Comparison of ENCODE assay signal across 1 cellular context in genomic region chr15:37995461-37996347, GRCh38.
TF ChIP-seq lines count a peak whose summit lies in the region.

No MANE protein-coding gene starts in this region.

TF ChIP-seq in GM23338, 12 proteins besides CTCF, POLR2A, EP300 and RAD21 (continued from another document):
- TF ChIP-seq, protein P1, sequence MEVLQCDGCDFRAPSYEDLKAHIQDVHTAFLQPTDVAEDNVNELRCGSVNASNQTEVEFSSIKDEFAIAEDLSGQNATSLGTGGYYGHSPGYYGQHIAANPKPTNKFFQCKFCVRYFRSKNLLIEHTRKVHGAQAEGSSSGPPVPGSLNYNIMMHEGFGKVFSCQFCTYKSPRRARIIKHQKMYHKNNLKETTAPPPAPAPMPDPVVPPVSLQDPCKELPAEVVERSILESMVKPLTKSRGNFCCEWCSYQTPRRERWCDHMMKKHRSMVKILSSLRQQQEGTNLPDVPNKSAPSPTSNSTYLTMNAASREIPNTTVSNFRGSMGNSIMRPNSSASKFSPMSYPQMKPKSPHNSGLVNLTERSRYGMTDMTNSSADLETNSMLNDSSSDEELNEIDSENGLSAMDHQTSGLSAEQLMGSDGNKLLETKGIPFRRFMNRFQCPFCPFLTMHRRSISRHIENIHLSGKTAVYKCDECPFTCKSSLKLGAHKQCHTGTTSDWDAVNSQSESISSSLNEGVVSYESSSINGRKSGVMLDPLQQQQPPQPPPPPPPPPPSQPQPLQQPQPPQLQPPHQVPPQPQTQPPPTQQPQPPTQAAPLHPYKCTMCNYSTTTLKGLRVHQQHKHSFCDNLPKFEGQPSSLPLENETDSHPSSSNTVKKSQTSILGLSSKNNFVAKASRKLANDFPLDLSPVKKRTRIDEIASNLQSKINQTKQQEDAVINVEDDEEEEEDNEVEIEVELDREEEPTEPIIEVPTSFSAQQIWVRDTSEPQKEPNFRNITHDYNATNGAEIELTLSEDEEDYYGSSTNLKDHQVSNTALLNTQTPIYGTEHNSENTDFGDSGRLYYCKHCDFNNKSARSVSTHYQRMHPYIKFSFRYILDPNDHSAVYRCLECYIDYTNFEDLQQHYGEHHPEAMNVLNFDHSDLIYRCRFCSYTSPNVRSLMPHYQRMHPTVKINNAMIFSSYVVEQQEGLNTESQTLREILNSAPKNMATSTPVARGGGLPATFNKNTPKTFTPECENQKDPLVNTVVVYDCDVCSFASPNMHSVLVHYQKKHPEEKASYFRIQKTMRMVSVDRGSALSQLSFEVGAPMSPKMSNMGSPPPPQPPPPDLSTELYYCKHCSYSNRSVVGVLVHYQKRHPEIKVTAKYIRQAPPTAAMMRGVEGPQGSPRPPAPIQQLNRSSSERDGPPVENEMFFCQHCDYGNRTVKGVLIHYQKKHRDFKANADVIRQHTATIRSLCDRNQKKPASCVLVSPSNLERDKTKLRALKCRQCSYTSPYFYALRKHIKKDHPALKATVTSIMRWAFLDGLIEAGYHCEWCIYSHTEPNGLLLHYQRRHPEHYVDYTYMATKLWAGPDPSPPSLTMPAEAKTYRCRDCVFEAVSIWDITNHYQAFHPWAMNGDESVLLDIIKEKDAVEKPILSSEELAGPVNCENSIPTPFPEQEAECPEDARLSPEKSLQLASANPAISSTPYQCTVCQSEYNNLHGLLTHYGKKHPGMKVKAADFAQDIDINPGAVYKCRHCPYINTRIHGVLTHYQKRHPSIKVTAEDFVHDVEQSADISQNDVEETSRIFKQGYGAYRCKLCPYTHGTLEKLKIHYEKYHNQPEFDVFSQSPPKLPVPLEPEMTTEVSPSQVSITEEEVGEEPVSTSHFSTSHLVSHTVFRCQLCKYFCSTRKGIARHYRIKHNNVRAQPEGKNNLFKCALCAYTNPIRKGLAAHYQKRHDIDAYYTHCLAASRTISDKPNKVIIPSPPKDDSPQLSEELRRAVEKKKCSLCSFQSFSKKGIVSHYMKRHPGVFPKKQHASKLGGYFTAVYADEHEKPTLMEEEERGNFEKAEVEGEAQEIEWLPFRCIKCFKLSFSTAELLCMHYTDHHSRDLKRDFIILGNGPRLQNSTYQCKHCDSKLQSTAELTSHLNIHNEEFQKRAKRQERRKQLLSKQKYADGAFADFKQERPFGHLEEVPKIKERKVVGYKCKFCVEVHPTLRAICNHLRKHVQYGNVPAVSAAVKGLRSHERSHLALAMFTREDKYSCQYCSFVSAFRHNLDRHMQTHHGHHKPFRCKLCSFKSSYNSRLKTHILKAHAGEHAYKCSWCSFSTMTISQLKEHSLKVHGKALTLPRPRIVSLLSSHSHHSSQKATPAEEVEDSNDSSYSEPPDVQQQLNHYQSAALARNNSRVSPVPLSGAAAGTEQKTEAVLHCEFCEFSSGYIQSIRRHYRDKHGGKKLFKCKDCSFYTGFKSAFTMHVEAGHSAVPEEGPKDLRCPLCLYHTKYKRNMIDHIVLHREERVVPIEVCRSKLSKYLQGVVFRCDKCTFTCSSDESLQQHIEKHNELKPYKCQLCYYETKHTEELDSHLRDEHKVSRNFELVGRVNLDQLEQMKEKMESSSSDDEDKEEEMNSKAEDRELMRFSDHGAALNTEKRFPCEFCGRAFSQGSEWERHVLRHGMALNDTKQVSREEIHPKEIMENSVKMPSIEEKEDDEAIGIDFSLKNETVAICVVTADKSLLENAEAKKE (CRISPR knock-in tag; IDR thresholded peaks at IDR 0.05): no peak
- TF ChIP-seq ZNF114 (CRISPR knock-in tag; IDR thresholded peaks at IDR 0.05) (no peak), ETS1 (IDR thresholded peaks at IDR 0.05) (no peak), JUNB (IDR thresholded peaks at IDR 0.05; ENCODE audit: unreplicated experiment) (no peak), POLR2AphosphoS5 (IDR thresholded peaks at IDR 0.05; ENCODE audit: low read depth) (no peak), CREB1 (CRISPR knock-in tag; IDR thresholded peaks at IDR 0.05; ENCODE audit: low read depth) (no peak), STAT1 (IDR thresholded peaks at IDR 0.05; ENCODE audit: unreplicated experiment) (no peak)
